ENCODE assay signal across 1 cellular context in genomic region chr1:41664861-41665640, GRCh38.
A peak's percentile ranks its signal among the peaks of the same experiment; 100 is the strongest.
TF ChIP-seq lines count a peak whose summit lies in the region.

No MANE protein-coding gene starts in this region.

TF ChIP-seq in HEK293, 187 proteins besides CTCF, POLR2A, EP300 and RAD21 (continued from another document):
- TF ChIP-seq ZNF2 (tag by site-specific recombination; IDR thresholded peaks at IDR 0.05), result no peak
- TF ChIP-seq ZNF280C (tag by site-specific recombination; IDR thresholded peaks at IDR 0.05), result no peak
- peak; percentile 58; the same call in 1 of the 2 replicates for TF ChIP-seq PATZ1 (tag by site-specific recombination; IDR thresholded peaks at IDR 0.05)
- peak; percentile 14; the same call in 1 of the 2 replicates for TF ChIP-seq SP2 (tag by site-specific recombination; IDR thresholded peaks at IDR 0.05)
- no peak for TF ChIP-seq GLI2 (tag by site-specific recombination; IDR thresholded peaks at IDR 0.05; ENCODE audit: borderline replicate concordance, low read depth)
- TF ChIP-seq KLF7 (tag by site-specific recombination; IDR thresholded peaks at IDR 0.05; ENCODE audit: borderline replicate concordance), result no peak
- peak; percentile 10; the same call in 1 of the 2 replicates for TF ChIP-seq ZBTB20 (tag by site-specific recombination; IDR thresholded peaks at IDR 0.05)
- no peak for TF ChIP-seq BCL6B (tag by site-specific recombination; IDR thresholded peaks at IDR 0.05)
- TF ChIP-seq GLIS1 (tag by site-specific recombination; IDR thresholded peaks at IDR 0.05), result peak; percentile 20; the same call in 1 of the 2 replicates
- no peak for TF ChIP-seq ZSCAN16 (tag by site-specific recombination; IDR thresholded peaks at IDR 0.05)
- TF ChIP-seq ZNF707 (tag by site-specific recombination; IDR thresholded peaks at IDR 0.05), result no peak
- 0 out of 2 replicates have a peak, but pooled peaks have one; percentile 21 for TF ChIP-seq ZNF629 (tag by site-specific recombination; IDR thresholded peaks at IDR 0.05)
- TF ChIP-seq SP7 (tag by site-specific recombination; IDR thresholded peaks at IDR 0.05), result peak; percentile 32; the same call in 1 of the 2 replicates
- TF ChIP-seq ZNF692 (tag by site-specific recombination; IDR thresholded peaks at IDR 0.05), result no peak
- 0 out of 2 replicates have a peak, but pooled peaks have one; percentile 45 for TF ChIP-seq HIC1 (tag by site-specific recombination; IDR thresholded peaks at IDR 0.05)
- no peak for TF ChIP-seq ZNF184 (tag by site-specific recombination; IDR thresholded peaks at IDR 0.05)
- TF ChIP-seq ZNF24 (tag by site-specific recombination; IDR thresholded peaks at IDR 0.05), result no peak
- no peak for TF ChIP-seq KLF9 (tag by site-specific recombination; IDR thresholded peaks at IDR 0.05; ENCODE audit: low read depth)
- TF ChIP-seq ZBTB10 (tag by site-specific recombination; IDR thresholded peaks at IDR 0.05), result 0 out of 2 replicates have a peak, but pooled peaks have one; percentile 27
- TF ChIP-seq PRDM10 (tag by site-specific recombination; IDR thresholded peaks at IDR 0.05), result no peak
- TF ChIP-seq ZNF174 (tag by site-specific recombination; IDR thresholded peaks at IDR 0.05), result no peak
TF ChIP-seq in HEK293: peak in this region for 8.
